Comparison of ENCODE assay signal across 8 cellular contexts in genomic region chr6:152863618-152864326, GRCh38.
A peak's percentile ranks its signal among the peaks of the same experiment; 100 is the strongest.
DNase-seq lines count a peak whose midpoint lies in the region; TF ChIP-seq lines count a peak whose summit lies in the region.

No MANE protein-coding gene starts in this region.

- CTCF ChIA-PET in activated naive CD4-positive, alpha-beta T cell treated with anti-CD3 and anti-CD28 coated beads, Interleukin-2, amount 10 ng/mL, durations not matched to agents 7 days and 5 days (lab: Charles Lee) = interaction anchor here (0.9 to 2.1 kb wide), 5 partner anchors 15 to 127 kb away, joined by 3 to 14 read pairs (median 5); no protein-coding TSS in a partner anchor

- H3K4me1 Mint-ChIP-seq in activated naive CD4-positive, alpha-beta T cell treated with anti-CD3 and anti-CD28 coated beads, Interleukin-2, amount 10 ng/mL, durations not matched to agents 7 days and 5 days = no peaks in the 10 kb centered on the region

- no peak overlapping the region for H3K4me3 Mint-ChIP-seq in activated naive CD4-positive, alpha-beta T cell treated with anti-CD3 and anti-CD28 coated beads, Interleukin-2, amount 10 ng/mL, durations not matched to agents 7 days and 5 days

- H3K9me3 Mint-ChIP-seq in activated naive CD4-positive, alpha-beta T cell treated with anti-CD3 and anti-CD28 coated beads, Interleukin-2, amount 10 ng/mL, durations not matched to agents 7 days and 5 days = no peaks in the 10 kb centered on the region

- intact Hi-C loops in head of caudate nucleus (cut with DNase I) = no loop called here

- H3K36me3 Mint-ChIP-seq in activated naive CD4-positive, alpha-beta T cell treated with anti-CD3 and anti-CD28 coated beads, Interleukin-2, amount 10 ng/mL, durations not matched to agents 7 days and 5 days = no peaks in the 10 kb centered on the region

- TF ChIP-seq CTCF in LNCAP (IDR thresholded peaks at IDR 0.05) = peak; percentile 68

- H3K27ac Mint-ChIP-seq in activated naive CD4-positive, alpha-beta T cell treated with anti-CD3 and anti-CD28 coated beads, Interleukin-2, amount 10 ng/mL, durations not matched to agents 7 days and 5 days = no peak overlapping the region

- DNase-seq in GM03348 (ENCODE audit: low spot score) = peak; percentile 57
- peak; percentile 38 for DNase-seq in H4 (ENCODE audit: low spot score)
- peak; percentile 67 for DNase-seq in SK-N-DZ (ENCODE audit: low spot score)
- DNase-seq in activated naive CD4-positive, alpha-beta T cell treated with anti-CD3 and anti-CD28 coated beads, Interleukin-2, amount 10 ng/mL, durations not matched to agents 7 days and 5 days = peak; percentile 72
- peak in 38 of 42 donors; percentile 20 to 90 (median 72) for DNase-seq in head of caudate nucleus
- peak; percentile 40 for DNase-seq in pulmonary artery endothelial cell (ENCODE audit: low read depth, low spot score)
- DNase-seq in cortex of kidney (lab: John Stamatoyannopoulos, UW) = no peak

- H3K27me3 Mint-ChIP-seq in activated naive CD4-positive, alpha-beta T cell treated with anti-CD3 and anti-CD28 coated beads, Interleukin-2, amount 10 ng/mL, durations not matched to agents 7 days and 5 days = peaks cover 4% of the 10 kb centered on the region
